ENCODE assay signal across 1 cellular context in genomic region chr15:75214293-75215096, GRCh38.
TF ChIP-seq lines count a peak whose summit lies in the region.

No MANE protein-coding gene starts in this region.

TF ChIP-seq in endothelial cell of umbilical vein, 7 proteins besides CTCF, POLR2A, EP300 and RAD21:
- TF ChIP-seq FOS (IDR thresholded peaks at IDR 0.05; ENCODE audit: borderline replicate concordance, insufficient read depth, low read length) (no peak), MAX (IDR thresholded peaks at IDR 0.05; ENCODE audit: insufficient read depth, insufficient read length) (no peak), JUN (IDR thresholded peaks at IDR 0.05; ENCODE audit: borderline replicate concordance, insufficient read depth, insufficient read length, low read depth) (no peak)
